In genomic region chr2:20976527-20976926, GRCh38 we compare ENCODE assay signal across 19 cellular contexts.
DNase-seq lines count a peak whose midpoint lies in the region; ATAC-seq lines count a peak whose summit lies in the region.
"Had no signal": no experiment of that assay in that cellular context is flagged by ENCODE, and none has a peak within 500 bp of the region (broad histone marks: within the 10 kb centered on the region; RNA-seq: fewer than 3 reads in every experiment).

No MANE protein-coding gene starts in this region.

- H3K4ac ChIP-seq in mesenchymal stem cell (ENCODE audit: low read depth in 1 of 2, low read length in 2 of 2): no peak overlapping the region

- no peak overlapping the region for H3K4me3 ChIP-seq in BLaER1
- no peak overlapping the region for H3K4me3 ChIP-seq in esophagus (ENCODE audit: low read depth in 1 of 2, low read length in 2 of 2)
- no peak overlapping the region for H3K4me3 ChIP-seq in mesenchymal stem cell (ENCODE audit: insufficient read depth in 1 of 2, low read depth in 1 of 2, low read length in 2 of 2)
- H3K4me3 ChIP-seq in stomach smooth muscle (ENCODE audit: low read length in 2 of 2): no peak overlapping the region
- H3K4me3 ChIP-seq: GM23338, HAP-1 had no signal

- no peak overlapping the region for H3K27ac ChIP-seq in BLaER1
- peak overlapping the region; percentile 46 to 72 for H3K27ac ChIP-seq in esophagus (ENCODE audit: low read depth in 2 of 2, low read length in 1 of 2)
- no peak overlapping the region for H3K27ac ChIP-seq in mesenchymal stem cell (ENCODE audit: low read length, poor library complexity, severe bottlenecking)
- peak overlapping the region; percentile 49 for H3K27ac ChIP-seq in stomach smooth muscle (ENCODE audit: low read length)

- H4K8ac ChIP-seq in mesenchymal stem cell (ENCODE audit: low read length): no peak overlapping the region

- H3K23ac ChIP-seq in mesenchymal stem cell (ENCODE audit: low read length in 2 of 2): no peak overlapping the region

- no peak overlapping the region for H2BK5ac ChIP-seq in mesenchymal stem cell (ENCODE audit: low read depth, low read length, poor library complexity, severe bottlenecking)

- H3K14ac ChIP-seq in mesenchymal stem cell (ENCODE audit: low read length in 2 of 2): no peak overlapping the region

- H2AFZ ChIP-seq in mesenchymal stem cell (ENCODE audit: low read depth, low read length): no peak overlapping the region
- H2AFZ ChIP-seq: GM23338 had no signal

- H4K20me1 ChIP-seq in BLaER1: no peaks in the 10 kb centered on the region

- no peak overlapping the region for H2BK15ac ChIP-seq in mesenchymal stem cell (ENCODE audit: low read depth, poor library complexity, severe bottlenecking)

- no peak overlapping the region for H2AK5ac ChIP-seq in mesenchymal stem cell (ENCODE audit: low read length, severe bottlenecking)

- H2BK12ac ChIP-seq in mesenchymal stem cell (ENCODE audit: low read length in 2 of 2): no peak overlapping the region

- H3K4me2 ChIP-seq in BLaER1 (peak overlapping the region; percentile 64), mesenchymal stem cell (ENCODE audit: low read length, poor library complexity, severe bottlenecking) (no peak overlapping the region)
- H3K4me2 ChIP-seq: GM23338 had no signal

- H3K79me1 ChIP-seq in mesenchymal stem cell (replicated peaks; ENCODE audit: low read length, poor library complexity, severe bottlenecking): no peaks in the 10 kb centered on the region

- no peak overlapping the region for H2BK120ac ChIP-seq in mesenchymal stem cell (ENCODE audit: low read depth, low read length)

- DNase-seq in mesenchymal stem cell (no peak), NCI-H2081 treated with DMSO at 0.1 percent for 48 hours (lab: John Stamatoyannopoulos, UW) (no peak), NCI-H1417 (lab: John Stamatoyannopoulos, UW) (no peak)
- DNase-seq: AML-193, KG1, NCI-H1092, NCI-H1436 treated with DMSO at 0.1 percent for 48 hours, NCI-H2029, NCI-H226, NCI-H524, NCI-H82 had no signal

- H3K36me3 ChIP-seq in BLaER1 (no peaks in the 10 kb centered on the region), esophagus (ENCODE audit: control insufficient read depth in 2 of 2, insufficient read depth in 2 of 2, low read length in 1 of 2) (no peaks in the 10 kb centered on the region), mesenchymal stem cell (ENCODE audit: control insufficient read depth in 1 of 2, insufficient read depth in 2 of 2, low read depth in 1 of 2, low read length in 2 of 2) (no peaks in the 10 kb centered on the region), stomach smooth muscle (ENCODE audit: control insufficient read depth in 2 of 2, insufficient read depth in 2 of 2, low read length in 2 of 2) (no peaks in the 10 kb centered on the region)
- H3K36me3 ChIP-seq: HAP-1 had no signal

- ATAC-seq in HG03108 (IDR thresholded peaks at IDR 0.05; ENCODE audit: unreplicated experiment): no peak
- no peak for ATAC-seq in HG02759 (IDR thresholded peaks at IDR 0.05; ENCODE audit: unreplicated experiment)
- ATAC-seq: GM23338, Panc1 had no signal

- H3K18ac ChIP-seq in mesenchymal stem cell (ENCODE audit: low read depth in 1 of 2, low read length in 2 of 2): no peak overlapping the region

- 29 to 43% methylated on average over 4 of the region's 4 CpGs for WGBS in esophagus, 2 donors
- WGBS in mesenchymal stem cell: 93% methylated on average over 4 of the region's 4 CpGs

- peak overlapping the region; percentile 18 for H4K91ac ChIP-seq in mesenchymal stem cell (ENCODE audit: low read length)

- H3K9ac ChIP-seq in BLaER1 (no peak overlapping the region), mesenchymal stem cell (ENCODE audit: low read length) (no peak overlapping the region), stomach smooth muscle (ENCODE audit: low read length in 2 of 2) (no peak overlapping the region)

- H3K27me3 ChIP-seq in BLaER1 (no peaks in the 10 kb centered on the region), esophagus (ENCODE audit: control insufficient read depth in 1 of 2, insufficient read depth in 2 of 2, low read length in 2 of 2) (no peaks in the 10 kb centered on the region), mesenchymal stem cell (ENCODE audit: control insufficient read depth in 1 of 2, insufficient read depth in 1 of 2, low read length in 2 of 2) (peaks cover 0 to 4% of the 10 kb centered on the region in 2 experiments), stomach smooth muscle (ENCODE audit: control insufficient read depth in 1 of 2, insufficient read depth in 2 of 2, low read length in 2 of 2) (no peaks in the 10 kb centered on the region)

- H3K9me3 ChIP-seq in BLaER1 (no peaks in the 10 kb centered on the region), esophagus (ENCODE audit: control insufficient read depth in 2 of 2, insufficient read depth in 1 of 2, low read depth in 1 of 2, low read length in 1 of 2) (no peaks in the 10 kb centered on the region), mesenchymal stem cell (ENCODE audit: control insufficient read depth, low read length) (no peaks in the 10 kb centered on the region), stomach smooth muscle (ENCODE audit: control insufficient read depth in 2 of 2, low read length in 2 of 2) (no peaks in the 10 kb centered on the region)
- H3K9me3 ChIP-seq: HAP-1 had no signal

- peaks cover 47% of the 10 kb centered on the region for H3K4me1 ChIP-seq in BLaER1
- H3K4me1 ChIP-seq in esophagus (ENCODE audit: control insufficient read depth in 2 of 2, insufficient read depth in 2 of 2, low read length in 1 of 2): peaks cover 0 to 3% of the 10 kb centered on the region in 2 donors
- no peaks in the 10 kb centered on the region for H3K4me1 ChIP-seq in mesenchymal stem cell (ENCODE audit: control insufficient read depth, insufficient read depth, low read depth, low read length)
- H3K4me1 ChIP-seq in stomach smooth muscle (ENCODE audit: control insufficient read depth, insufficient read depth, low read length): peaks cover 41% of the 10 kb centered on the region
- H3K4me1 ChIP-seq: HAP-1 had no signal

Comparison
In these comparisons a context has a peak if more than half of its experiments do, and no peak if none do; other contexts are left out.
1. H3K27ac ChIP-seq: peak in esophagus (2 of 2) and stomach smooth muscle (single experiment); none in BLaER1 (single experiment) and mesenchymal stem cell (single experiment).